1 cellular context compared by ENCODE assay signal in the genomic region with DNA sequence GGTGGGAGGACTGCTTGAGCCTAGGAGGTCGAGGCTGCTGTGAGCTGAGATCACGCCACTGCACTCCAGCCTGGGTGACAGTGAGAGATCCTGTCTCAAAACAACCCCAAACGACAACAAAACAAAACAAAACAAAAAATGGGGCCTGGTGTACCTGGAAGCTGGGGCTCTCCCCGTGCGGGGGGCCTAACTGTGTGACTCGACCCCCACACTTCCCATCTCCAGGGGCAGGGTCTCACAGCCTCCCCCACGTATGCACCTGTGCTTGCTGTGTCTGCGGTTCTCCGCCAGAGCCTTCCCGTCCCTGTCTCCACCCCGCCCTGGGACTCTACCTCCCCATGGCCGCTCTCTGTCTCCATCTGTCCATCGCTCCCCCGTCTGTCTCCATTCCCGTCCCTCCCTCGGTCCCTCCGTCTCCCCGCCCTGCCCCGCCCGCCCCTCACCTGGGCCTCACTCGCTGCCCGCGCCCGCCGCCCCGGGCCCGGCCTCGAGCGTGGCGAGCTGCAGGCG.
TF ChIP-seq lines count a peak whose summit lies in the region.

No MANE protein-coding gene starts in this region.

TF ChIP-seq in K562, 482 proteins besides CTCF, POLR2A, EP300 and RAD21 (continued from another document and continues in another):
- TF ChIP-seq, protein P1, sequence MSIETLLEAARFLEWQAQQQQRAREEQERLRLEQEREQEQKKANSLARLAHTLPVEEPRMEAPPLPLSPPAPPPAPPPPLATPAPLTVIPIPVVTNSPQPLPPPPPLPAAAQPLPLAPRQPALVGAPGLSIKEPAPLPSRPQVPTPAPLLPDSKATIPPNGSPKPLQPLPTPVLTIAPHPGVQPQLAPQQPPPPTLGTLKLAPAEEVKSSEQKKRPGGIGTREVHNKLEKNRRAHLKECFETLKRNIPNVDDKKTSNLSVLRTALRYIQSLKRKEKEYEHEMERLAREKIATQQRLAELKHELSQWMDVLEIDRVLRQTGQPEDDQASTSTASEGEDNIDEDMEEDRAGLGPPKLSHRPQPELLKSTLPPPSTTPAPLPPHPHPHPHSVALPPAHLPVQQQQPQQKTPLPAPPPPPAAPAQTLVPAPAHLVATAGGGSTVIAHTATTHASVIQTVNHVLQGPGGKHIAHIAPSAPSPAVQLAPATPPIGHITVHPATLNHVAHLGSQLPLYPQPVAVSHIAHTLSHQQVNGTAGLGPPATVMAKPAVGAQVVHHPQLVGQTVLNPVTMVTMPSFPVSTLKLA (conservative IDR thresholded peaks at IDR 0.05): no peak
- 0 out of 2 replicates have a peak, but pooled peaks have one; percentile 18 for TF ChIP-seq NR4A1 (CRISPR knock-in tag; IDR thresholded peaks at IDR 0.05)
- no peak for TF ChIP-seq NR4A1 (tag; IDR thresholded peaks at IDR 0.05)
- TF ChIP-seq ZNF695 (CRISPR knock-in tag; IDR thresholded peaks at IDR 0.05): no peak
- TF ChIP-seq, protein P2, sequence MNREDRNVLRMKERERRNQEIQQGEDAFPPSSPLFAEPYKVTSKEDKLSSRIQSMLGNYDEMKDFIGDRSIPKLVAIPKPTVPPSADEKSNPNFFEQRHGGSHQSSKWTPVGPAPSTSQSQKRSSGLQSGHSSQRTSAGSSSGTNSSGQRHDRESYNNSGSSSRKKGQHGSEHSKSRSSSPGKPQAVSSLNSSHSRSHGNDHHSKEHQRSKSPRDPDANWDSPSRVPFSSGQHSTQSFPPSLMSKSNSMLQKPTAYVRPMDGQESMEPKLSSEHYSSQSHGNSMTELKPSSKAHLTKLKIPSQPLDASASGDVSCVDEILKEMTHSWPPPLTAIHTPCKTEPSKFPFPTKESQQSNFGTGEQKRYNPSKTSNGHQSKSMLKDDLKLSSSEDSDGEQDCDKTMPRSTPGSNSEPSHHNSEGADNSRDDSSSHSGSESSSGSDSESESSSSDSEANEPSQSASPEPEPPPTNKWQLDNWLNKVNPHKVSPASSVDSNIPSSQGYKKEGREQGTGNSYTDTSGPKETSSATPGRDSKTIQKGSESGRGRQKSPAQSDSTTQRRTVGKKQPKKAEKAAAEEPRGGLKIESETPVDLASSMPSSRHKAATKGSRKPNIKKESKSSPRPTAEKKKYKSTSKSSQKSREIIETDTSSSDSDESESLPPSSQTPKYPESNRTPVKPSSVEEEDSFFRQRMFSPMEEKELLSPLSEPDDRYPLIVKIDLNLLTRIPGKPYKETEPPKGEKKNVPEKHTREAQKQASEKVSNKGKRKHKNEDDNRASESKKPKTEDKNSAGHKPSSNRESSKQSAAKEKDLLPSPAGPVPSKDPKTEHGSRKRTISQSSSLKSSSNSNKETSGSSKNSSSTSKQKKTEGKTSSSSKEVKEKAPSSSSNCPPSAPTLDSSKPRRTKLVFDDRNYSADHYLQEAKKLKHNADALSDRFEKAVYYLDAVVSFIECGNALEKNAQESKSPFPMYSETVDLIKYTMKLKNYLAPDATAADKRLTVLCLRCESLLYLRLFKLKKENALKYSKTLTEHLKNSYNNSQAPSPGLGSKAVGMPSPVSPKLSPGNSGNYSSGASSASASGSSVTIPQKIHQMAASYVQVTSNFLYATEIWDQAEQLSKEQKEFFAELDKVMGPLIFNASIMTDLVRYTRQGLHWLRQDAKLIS (CRISPR knock-in tag; IDR thresholded peaks at IDR 0.05): no peak
- 0 out of 4 replicates have a peak, but pooled peaks of 1 of the 2 experiments have one; percentile 15 for TF ChIP-seq TEAD1 (CRISPR knock-in tag; IDR thresholded peaks at IDR 0.05)
- TF ChIP-seq XRCC4 (IDR thresholded peaks at IDR 0.05; ENCODE audit: extremely low read depth, insufficient read depth, insufficient read length): no peak
- no peak for TF ChIP-seq EWSR1 (IDR thresholded peaks at IDR 0.05; ENCODE audit: borderline replicate concordance, low read depth, partially characterized antibody)
- no peak for TF ChIP-seq HCFC1 (IDR thresholded peaks at IDR 0.05; ENCODE audit: low read depth, low read length)
- peak; percentile 80 for TF ChIP-seq OTX1 (CRISPR knock-in tag; IDR thresholded peaks at IDR 0.05)
- no peak for TF ChIP-seq FOXO4 (CRISPR knock-in tag; IDR thresholded peaks at IDR 0.05)
- TF ChIP-seq, protein P3, sequence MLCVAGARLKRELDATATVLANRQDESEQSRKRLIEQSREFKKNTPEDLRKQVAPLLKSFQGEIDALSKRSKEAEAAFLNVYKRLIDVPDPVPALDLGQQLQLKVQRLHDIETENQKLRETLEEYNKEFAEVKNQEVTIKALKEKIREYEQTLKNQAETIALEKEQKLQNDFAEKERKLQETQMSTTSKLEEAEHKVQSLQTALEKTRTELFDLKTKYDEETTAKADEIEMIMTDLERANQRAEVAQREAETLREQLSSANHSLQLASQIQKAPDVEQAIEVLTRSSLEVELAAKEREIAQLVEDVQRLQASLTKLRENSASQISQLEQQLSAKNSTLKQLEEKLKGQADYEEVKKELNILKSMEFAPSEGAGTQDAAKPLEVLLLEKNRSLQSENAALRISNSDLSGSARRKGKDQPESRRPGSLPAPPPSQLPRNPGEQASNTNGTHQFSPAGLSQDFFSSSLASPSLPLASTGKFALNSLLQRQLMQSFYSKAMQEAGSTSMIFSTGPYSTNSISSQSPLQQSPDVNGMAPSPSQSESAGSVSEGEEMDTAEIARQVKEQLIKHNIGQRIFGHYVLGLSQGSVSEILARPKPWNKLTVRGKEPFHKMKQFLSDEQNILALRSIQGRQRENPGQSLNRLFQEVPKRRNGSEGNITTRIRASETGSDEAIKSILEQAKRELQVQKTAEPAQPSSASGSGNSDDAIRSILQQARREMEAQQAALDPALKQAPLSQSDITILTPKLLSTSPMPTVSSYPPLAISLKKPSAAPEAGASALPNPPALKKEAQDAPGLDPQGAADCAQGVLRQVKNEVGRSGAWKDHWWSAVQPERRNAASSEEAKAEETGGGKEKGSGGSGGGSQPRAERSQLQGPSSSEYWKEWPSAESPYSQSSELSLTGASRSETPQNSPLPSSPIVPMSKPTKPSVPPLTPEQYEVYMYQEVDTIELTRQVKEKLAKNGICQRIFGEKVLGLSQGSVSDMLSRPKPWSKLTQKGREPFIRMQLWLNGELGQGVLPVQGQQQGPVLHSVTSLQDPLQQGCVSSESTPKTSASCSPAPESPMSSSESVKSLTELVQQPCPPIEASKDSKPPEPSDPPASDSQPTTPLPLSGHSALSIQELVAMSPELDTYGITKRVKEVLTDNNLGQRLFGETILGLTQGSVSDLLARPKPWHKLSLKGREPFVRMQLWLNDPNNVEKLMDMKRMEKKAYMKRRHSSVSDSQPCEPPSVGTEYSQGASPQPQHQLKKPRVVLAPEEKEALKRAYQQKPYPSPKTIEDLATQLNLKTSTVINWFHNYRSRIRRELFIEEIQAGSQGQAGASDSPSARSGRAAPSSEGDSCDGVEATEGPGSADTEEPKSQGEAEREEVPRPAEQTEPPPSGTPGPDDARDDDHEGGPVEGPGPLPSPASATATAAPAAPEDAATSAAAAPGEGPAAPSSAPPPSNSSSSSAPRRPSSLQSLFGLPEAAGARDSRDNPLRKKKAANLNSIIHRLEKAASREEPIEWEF (CRISPR knock-in tag; IDR thresholded peaks at IDR 0.05): 0 out of 2 replicates have a peak, but pooled peaks have one; percentile 3
- TF ChIP-seq SNRNP70 (optimal IDR thresholded peaks at IDR 0.05; ENCODE audit: low read depth, low read length): no peak
- TF ChIP-seq CBFA2T2 (conservative IDR thresholded peaks at IDR 0.05): no peak
- TF ChIP-seq PRMT5 (CRISPR knock-in tag; IDR thresholded peaks at IDR 0.05): no peak
- peak; percentile 32; the same call in 1 of the 2 replicates for TF ChIP-seq DPF2 (IDR thresholded peaks at IDR 0.05)
- TF ChIP-seq FOXJ3 (CRISPR knock-in tag; IDR thresholded peaks at IDR 0.05): no peak
- TF ChIP-seq, protein P4, sequence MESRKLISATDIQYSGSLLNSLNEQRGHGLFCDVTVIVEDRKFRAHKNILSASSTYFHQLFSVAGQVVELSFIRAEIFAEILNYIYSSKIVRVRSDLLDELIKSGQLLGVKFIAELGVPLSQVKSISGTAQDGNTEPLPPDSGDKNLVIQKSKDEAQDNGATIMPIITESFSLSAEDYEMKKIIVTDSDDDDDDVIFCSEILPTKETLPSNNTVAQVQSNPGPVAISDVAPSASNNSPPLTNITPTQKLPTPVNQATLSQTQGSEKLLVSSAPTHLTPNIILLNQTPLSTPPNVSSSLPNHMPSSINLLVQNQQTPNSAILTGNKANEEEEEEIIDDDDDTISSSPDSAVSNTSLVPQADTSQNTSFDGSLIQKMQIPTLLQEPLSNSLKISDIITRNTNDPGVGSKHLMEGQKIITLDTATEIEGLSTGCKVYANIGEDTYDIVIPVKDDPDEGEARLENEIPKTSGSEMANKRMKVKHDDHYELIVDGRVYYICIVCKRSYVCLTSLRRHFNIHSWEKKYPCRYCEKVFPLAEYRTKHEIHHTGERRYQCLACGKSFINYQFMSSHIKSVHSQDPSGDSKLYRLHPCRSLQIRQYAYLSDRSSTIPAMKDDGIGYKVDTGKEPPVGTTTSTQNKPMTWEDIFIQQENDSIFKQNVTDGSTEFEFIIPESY (CRISPR knock-in tag; IDR thresholded peaks at IDR 0.05): no peak
- TF ChIP-seq ZBTB49 (CRISPR knock-in tag; IDR thresholded peaks at IDR 0.05; ENCODE audit: borderline replicate concordance): no peak
- no peak for TF ChIP-seq HMBOX1 (IDR thresholded peaks at IDR 0.05)
- no peak for TF ChIP-seq ETV1 (tag; conservative IDR thresholded peaks at IDR 0.05; ENCODE audit: low read depth)
- TF ChIP-seq POLR2H (tag; IDR thresholded peaks at IDR 0.05; ENCODE audit: low read depth): no peak
- TF ChIP-seq PTBP1 (IDR thresholded peaks at IDR 0.05; ENCODE audit: low read depth, low read length): no peak
- no peak for TF ChIP-seq CSDE1 (IDR thresholded peaks at IDR 0.05)
- TF ChIP-seq ZBTB7A (IDR thresholded peaks at IDR 0.05; ENCODE audit: borderline replicate concordance, control insufficient read depth, low read depth, low read length): 0 out of 2 replicates have a peak, but pooled peaks have one; percentile 15
- no peak for TF ChIP-seq PPARD (CRISPR knock-in tag; IDR thresholded peaks at IDR 0.05)
- no peak for TF ChIP-seq NCOR1 (IDR thresholded peaks at IDR 0.05)
- TF ChIP-seq, protein P5, sequence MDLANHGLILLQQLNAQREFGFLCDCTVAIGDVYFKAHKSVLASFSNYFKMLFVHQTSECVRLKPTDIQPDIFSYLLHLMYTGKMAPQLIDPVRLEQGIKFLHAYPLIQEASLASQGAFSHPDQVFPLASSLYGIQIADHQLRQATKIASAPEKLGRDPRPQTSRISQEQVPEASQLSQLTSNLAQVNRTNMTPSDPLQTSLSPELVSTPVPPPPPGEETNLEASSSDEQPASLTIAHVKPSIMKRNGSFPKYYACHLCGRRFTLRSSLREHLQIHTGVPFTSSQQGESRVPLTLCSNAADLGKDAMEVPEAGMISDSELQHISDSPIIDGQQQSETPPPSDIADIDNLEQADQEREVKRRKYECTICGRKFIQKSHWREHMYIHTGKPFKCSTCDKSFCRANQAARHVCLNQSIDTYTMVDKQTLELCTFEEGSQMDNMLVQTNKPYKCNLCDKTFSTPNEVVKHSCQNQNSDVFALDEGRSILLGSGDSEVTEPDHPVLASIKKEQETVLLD (IDR thresholded peaks at IDR 0.05): no peak
- no peak for TF ChIP-seq HSF4 (CRISPR knock-in tag; IDR thresholded peaks at IDR 0.05; ENCODE audit: borderline replicate concordance)
- TF ChIP-seq, protein P6, sequence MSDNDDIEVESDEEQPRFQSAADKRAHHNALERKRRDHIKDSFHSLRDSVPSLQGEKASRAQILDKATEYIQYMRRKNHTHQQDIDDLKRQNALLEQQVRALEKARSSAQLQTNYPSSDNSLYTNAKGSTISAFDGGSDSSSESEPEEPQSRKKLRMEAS (CRISPR knock-in tag; IDR thresholded peaks at IDR 0.05): peak; percentile 9; the same call in 1 of the 2 replicates
- TF ChIP-seq HMG20B (CRISPR knock-in tag; IDR thresholded peaks at IDR 0.05): no peak
- TF ChIP-seq, protein P7, sequence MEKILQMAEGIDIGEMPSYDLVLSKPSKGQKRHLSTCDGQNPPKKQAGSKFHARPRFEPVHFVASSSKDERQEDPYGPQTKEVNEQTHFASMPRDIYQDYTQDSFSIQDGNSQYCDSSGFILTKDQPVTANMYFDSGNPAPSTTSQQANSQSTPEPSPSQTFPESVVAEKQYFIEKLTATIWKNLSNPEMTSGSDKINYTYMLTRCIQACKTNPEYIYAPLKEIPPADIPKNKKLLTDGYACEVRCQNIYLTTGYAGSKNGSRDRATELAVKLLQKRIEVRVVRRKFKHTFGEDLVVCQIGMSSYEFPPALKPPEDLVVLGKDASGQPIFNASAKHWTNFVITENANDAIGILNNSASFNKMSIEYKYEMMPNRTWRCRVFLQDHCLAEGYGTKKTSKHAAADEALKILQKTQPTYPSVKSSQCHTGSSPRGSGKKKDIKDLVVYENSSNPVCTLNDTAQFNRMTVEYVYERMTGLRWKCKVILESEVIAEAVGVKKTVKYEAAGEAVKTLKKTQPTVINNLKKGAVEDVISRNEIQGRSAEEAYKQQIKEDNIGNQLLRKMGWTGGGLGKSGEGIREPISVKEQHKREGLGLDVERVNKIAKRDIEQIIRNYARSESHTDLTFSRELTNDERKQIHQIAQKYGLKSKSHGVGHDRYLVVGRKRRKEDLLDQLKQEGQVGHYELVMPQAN (IDR thresholded peaks at IDR 0.05; ENCODE audit: borderline replicate concordance): no peak
